1 cellular context compared by ENCODE assay signal in the genomic region with DNA sequence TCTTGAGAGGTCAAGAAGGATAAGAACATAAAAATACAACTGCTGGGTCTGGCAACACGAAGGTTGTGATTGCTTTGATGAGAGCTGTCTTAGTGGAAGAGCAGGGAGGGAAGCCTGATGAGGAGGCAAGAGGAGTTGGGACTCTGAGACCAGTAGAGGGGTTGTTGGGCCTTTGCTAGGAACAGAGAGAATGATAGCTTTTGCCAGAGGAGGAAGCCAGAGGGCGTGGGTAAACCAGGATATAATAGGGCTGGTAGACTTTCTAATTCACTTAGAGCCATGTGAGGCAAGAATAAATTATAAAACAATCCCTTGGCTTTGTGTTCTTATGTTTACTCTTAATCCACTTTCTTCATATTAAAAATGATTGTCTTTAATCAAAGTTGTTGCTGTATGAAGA.
TF ChIP-seq lines count a peak whose summit lies in the region.

No MANE protein-coding gene starts in this region.

TF ChIP-seq in HepG2, 621 proteins besides CTCF, POLR2A, EP300 and RAD21 (continued from another document):
- TF ChIP-seq, protein P1, sequence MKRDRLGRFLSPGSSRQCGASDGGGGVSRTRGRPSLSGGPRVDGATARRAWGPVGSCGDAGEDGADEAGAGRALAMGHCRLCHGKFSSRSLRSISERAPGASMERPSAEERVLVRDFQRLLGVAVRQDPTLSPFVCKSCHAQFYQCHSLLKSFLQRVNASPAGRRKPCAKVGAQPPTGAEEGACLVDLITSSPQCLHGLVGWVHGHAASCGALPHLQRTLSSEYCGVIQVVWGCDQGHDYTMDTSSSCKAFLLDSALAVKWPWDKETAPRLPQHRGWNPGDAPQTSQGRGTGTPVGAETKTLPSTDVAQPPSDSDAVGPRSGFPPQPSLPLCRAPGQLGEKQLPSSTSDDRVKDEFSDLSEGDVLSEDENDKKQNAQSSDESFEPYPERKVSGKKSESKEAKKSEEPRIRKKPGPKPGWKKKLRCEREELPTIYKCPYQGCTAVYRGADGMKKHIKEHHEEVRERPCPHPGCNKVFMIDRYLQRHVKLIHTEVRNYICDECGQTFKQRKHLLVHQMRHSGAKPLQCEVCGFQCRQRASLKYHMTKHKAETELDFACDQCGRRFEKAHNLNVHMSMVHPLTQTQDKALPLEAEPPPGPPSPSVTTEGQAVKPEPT (CRISPR knock-in tag; IDR thresholded peaks at IDR 0.05; ENCODE audit: low read depth), result no peak
- TF ChIP-seq STAG1 (CRISPR knock-in tag; IDR thresholded peaks at IDR 0.05), result 0 out of 2 replicates have a peak, but pooled peaks have one; percentile 4
